ENCODE assay signal across 8 cellular contexts in genomic region chr15:44289352-44289790, GRCh38. TPM values are rescaled to one million over a fixed set of nuclear protein-coding genes. Genes with fewer than 3 reads are reported as not detected.
A peak's percentile ranks its signal among the peaks of the same experiment; 100 is the strongest.
DNase-seq lines count a peak whose midpoint lies in the region; FAIRE-seq and TF ChIP-seq lines count a peak whose summit lies in the region.

No MANE protein-coding gene starts in this region.

- peak overlapping the region; percentile 90 for H3K9ac ChIP-seq in keratinocyte (ENCODE audit: control insufficient read depth, extremely low read depth, insufficient read depth, low read length)

- H3K4me2 ChIP-seq in keratinocyte (ENCODE audit: control insufficient read depth, extremely low read depth, insufficient read depth, low read depth, low read length): peak overlapping the region; percentile 93

- H3K79me2 ChIP-seq in keratinocyte (ENCODE audit: control insufficient read depth, insufficient read depth, low read length): peaks cover 46% of the 10 kb centered on the region

- no peak for TF ChIP-seq POLR2A in suprapubic skin (IDR thresholded peaks at IDR 0.05)

- H3K27ac ChIP-seq in cardiac muscle cell (peak overlapping the region; percentile 97), keratinocyte (ENCODE audit: control insufficient read depth, insufficient read depth, low read length) (peak overlapping the region; percentile 81), suprapubic skin (peak overlapping the region; percentile 88)

- H2AFZ ChIP-seq in keratinocyte (ENCODE audit: control insufficient read depth, low read length): peak overlapping the region; percentile 47

- intact Hi-C loops in cardiac septum (cut with DNase I): loop anchor here (5.0 kb wide), 1 partner anchor 138 kb away; the partner anchor contains the start of gene CTDSPL2
- intact Hi-C loops in activated T-helper 1 cell treated with anti-CD3 and anti-CD28 coated beads, Interleukin-12 subunit alpha, Interleukin-12 subunit beta, Interleukin-2, Interleukin-4 antibody, amounts not matched to agents 30 ng/mL and 10 ng/mL and 1 ng/mL, durations not matched to agents 14 hours and 24 hours and 36 hours (cut with micrococcal nuclease): loop anchor here (1.0 to 10.0 kb wide), 5 partner anchors 138 to 905 kb away; partner anchors contain the start of genes CTDSPL2, MFAP1 and WDR76

- in situ Hi-C loops in KBM-7 (cut with MboI; ENCODE audit: low pct_unique_long_range_greater_than_20kb, low sequenced_read_pairs): no loop called here

- H3K4me1 Mint-ChIP-seq in activated T-helper 1 cell treated with anti-CD3 and anti-CD28 coated beads, Interleukin-12 subunit alpha, Interleukin-12 subunit beta, Interleukin-2, Interleukin-4 antibody, amounts not matched to agents 30 ng/mL and 10 ng/mL and 1 ng/mL, durations not matched to agents 14 hours and 24 hours and 36 hours (ENCODE audit: low read depth): peaks cover 44% of the 10 kb centered on the region

- H3K36me3 ChIP-seq in cardiac muscle cell (no peaks in the 10 kb centered on the region), keratinocyte (ENCODE audit: control insufficient read depth in 2 of 2, extremely low read depth in 1 of 2, insufficient read depth in 2 of 2, low read length in 2 of 2) (peaks cover 0 to 3% of the 10 kb centered on the region in 2 experiments), suprapubic skin (no peaks in the 10 kb centered on the region)

- no peaks in the 10 kb centered on the region for H3K9me3 ChIP-seq in cardiac muscle cell (ENCODE audit: low read depth)
- H3K9me3 ChIP-seq in keratinocyte (ENCODE audit: control insufficient read depth, low read depth, low read length): no peaks in the 10 kb centered on the region
- H3K9me3 ChIP-seq in suprapubic skin: no peaks in the 10 kb centered on the region

- H4K20me1 ChIP-seq in keratinocyte (ENCODE audit: control insufficient read depth, extremely low read depth, insufficient read depth, low read length): no peaks in the 10 kb centered on the region

- peak overlapping the region; percentile 13 for H3K27ac Mint-ChIP-seq in activated T-helper 1 cell treated with anti-CD3 and anti-CD28 coated beads, Interleukin-12 subunit alpha, Interleukin-12 subunit beta, Interleukin-2, Interleukin-4 antibody, amounts not matched to agents 30 ng/mL and 10 ng/mL and 1 ng/mL, durations not matched to agents 14 hours and 24 hours and 36 hours

- H3K27me3 ChIP-seq in cardiac muscle cell (peaks cover 3% of the 10 kb centered on the region), keratinocyte (ENCODE audit: control insufficient read depth, extremely low read depth, insufficient read depth, low read length) (no peaks in the 10 kb centered on the region), suprapubic skin (no peaks in the 10 kb centered on the region)

- peak overlapping the region; percentile 92 for H3K4me3 Mint-ChIP-seq in activated T-helper 1 cell treated with anti-CD3 and anti-CD28 coated beads, Interleukin-12 subunit alpha, Interleukin-12 subunit beta, Interleukin-2, Interleukin-4 antibody, amounts not matched to agents 30 ng/mL and 10 ng/mL and 1 ng/mL, durations not matched to agents 14 hours and 24 hours and 36 hours

- H3K27me3 Mint-ChIP-seq in activated T-helper 1 cell treated with anti-CD3 and anti-CD28 coated beads, Interleukin-12 subunit alpha, Interleukin-12 subunit beta, Interleukin-2, Interleukin-4 antibody, amounts not matched to agents 30 ng/mL and 10 ng/mL and 1 ng/mL, durations not matched to agents 14 hours and 24 hours and 36 hours (ENCODE audit: insufficient read depth): peaks cover 3% of the 10 kb centered on the region

- H3K4me3 ChIP-seq in cardiac muscle cell (peak overlapping the region; percentile 97), keratinocyte (ENCODE audit: control insufficient read depth in 2 of 3, extremely low read depth in 1 of 3, insufficient read depth in 2 of 3, low read depth in 1 of 3, low read length in 3 of 3) (peak overlapping the region; percentile 77 to 80 (median 78)), suprapubic skin (peak overlapping the region; percentile 68)

- TF ChIP-seq CTCF in cardiac muscle cell (IDR thresholded peaks at IDR 0.05; ENCODE audit: low read depth, low read length) (no peak), keratinocyte (optimal IDR thresholded peaks at IDR 0.05 in 1 of 3, IDR thresholded peaks at IDR 0.05 in 1 of 3, conservative IDR thresholded peaks at IDR 0.05 in 1 of 3; ENCODE audit: extremely low read depth in 1 of 3, insufficient read depth in 2 of 3, low read length in 3 of 3) (no peak), suprapubic skin (IDR thresholded peaks at IDR 0.05) (no peak)

- peaks cover 20% of the 10 kb centered on the region for H3K36me3 Mint-ChIP-seq in activated T-helper 1 cell treated with anti-CD3 and anti-CD28 coated beads, Interleukin-12 subunit alpha, Interleukin-12 subunit beta, Interleukin-2, Interleukin-4 antibody, amounts not matched to agents 30 ng/mL and 10 ng/mL and 1 ng/mL, durations not matched to agents 14 hours and 24 hours and 36 hours (ENCODE audit: low read depth)

- no peak for FAIRE-seq in keratinocyte (lab: Jason Lieb, UNC)

- no peaks in the 10 kb centered on the region for H3K9me3 Mint-ChIP-seq in activated T-helper 1 cell treated with anti-CD3 and anti-CD28 coated beads, Interleukin-12 subunit alpha, Interleukin-12 subunit beta, Interleukin-2, Interleukin-4 antibody, amounts not matched to agents 30 ng/mL and 10 ng/mL and 1 ng/mL, durations not matched to agents 14 hours and 24 hours and 36 hours

- DNase-seq in cardiac muscle cell (ENCODE audit: low read depth in 1 of 2, low spot score in 1 of 2) (no peak), cardiac septum (ENCODE audit: low spot score) (no peak), keratinocyte (ENCODE audit: low read depth, low spot score) (no peak), suprapubic skin (ENCODE audit: low spot score in 2 of 2) (no peak), KBM-7 (no peak), MV-4-11 (lab: John Stamatoyannopoulos, UW) (no peak)
- DNase-seq in activated T-helper 1 cell treated with anti-CD3 and anti-CD28 coated beads, Interleukin-12 subunit alpha, Interleukin-12 subunit beta, Interleukin-2, Interleukin-4 antibody, amounts not matched to agents 30 ng/mL and 10 ng/mL and 1 ng/mL, durations not matched to agents 14 hours and 24 hours and 36 hours (ENCODE audit: low spot score): no peak
- no peak for DNase-seq in effector CD8-positive, alpha-beta T cell (lab: John Stamatoyannopoulos, UW)

- dilution Hi-C loops in keratinocyte (cut with MboI; ENCODE audit: extremely low pct_ligation_motif_present, low sequenced_read_pairs): no loop called here

- H3K4me1 ChIP-seq in cardiac muscle cell (ENCODE audit: low read depth) (peaks cover 12% of the 10 kb centered on the region), keratinocyte (ENCODE audit: control insufficient read depth, extremely low read depth, insufficient read depth, low read length) (peaks cover 20% of the 10 kb centered on the region), suprapubic skin (peaks cover 33% of the 10 kb centered on the region)

- H3K9me1 ChIP-seq in keratinocyte (ENCODE audit: control insufficient read depth, extremely low read depth, insufficient read depth, low read length): no peaks in the 10 kb centered on the region

- TF ChIP-seq EP300 in suprapubic skin (IDR thresholded peaks at IDR 0.05): no peak

- WGBS in suprapubic skin: 4% methylated on average over 10 of the region's 10 CpGs

RNA-seq across cellular contexts. Expression of gene GOLM2, which starts 0.9 kb away (rescaled TPM):
- total RNA-seq in cardiac muscle cell (57.8 and 80.8 TPM in 2 replicates), cardiac septum (36.8 TPM), suprapubic skin (10 to 100 TPM; 27.5 to 52.5 (median 34.3) TPM)
- polyA plus RNA-seq in cardiac muscle cell (45.6 and 47.8 TPM in 2 replicates), keratinocyte (10.6 to 19.4 TPM (median 14.0 TPM) in 3 replicates)
- total RNA-seq in activated T-helper 1 cell treated with anti-CD3 and anti-CD28 coated beads, Interleukin-12 subunit alpha, Interleukin-12 subunit beta, Interleukin-2, Interleukin-4 antibody, amounts not matched to agents 30 ng/mL and 10 ng/mL and 1 ng/mL, durations not matched to agents 14 hours and 24 hours and 36 hours: 52.4 and 54.3 TPM in 2 replicates
- polyA plus RNA-seq in keratinocyte (2011; ENCODE audit: low read depth): 75.9 TPM
- polyA plus RNA-seq in keratinocyte (2011; cell fraction: cytosol; rRNA removed): 10.9 and 18.7 TPM in 2 replicates
- polyA plus RNA-seq in keratinocyte (2011; cell fraction: nucleus; rRNA removed): 15.8 and 16.5 TPM in 2 replicates
- polyA plus RNA-seq in keratinocyte (2012; ENCODE audit: low replicate concordance): 10.5 and 17.5 TPM in 2 replicates
- polyA minus RNA-seq in keratinocyte: 6.7 to 15.4 TPM (median 7.0 TPM) in 3 replicates
- 24.6 TPM for polyA minus RNA-seq in keratinocyte (2011; cell fraction: cytosol; rRNA and poly(A)+ RNA removed)
- 8.7 and 16.7 TPM in 2 replicates for polyA minus RNA-seq in keratinocyte (2011; cell fraction: nucleus; rRNA and poly(A)+ RNA removed)
